In genomic region chr17:75684249-75684648, GRCh38 we compare ENCODE assay signal across 14 cellular contexts. TPM values are rescaled to one million over a fixed set of nuclear protein-coding genes. Genes with fewer than 3 reads are reported as not detected.
A peak's percentile ranks its signal among the peaks of the same experiment; 100 is the strongest.
DNase-seq lines count a peak whose midpoint lies in the region; ATAC-seq and TF ChIP-seq lines count a peak whose summit lies in the region.
"Had no signal": no experiment of that assay in that cellular context is flagged by ENCODE, and none has a peak within 500 bp of the region (broad histone marks: within the 10 kb centered on the region; RNA-seq: fewer than 3 reads in every experiment).

No MANE protein-coding gene starts in this region.

- no peaks in the 10 kb centered on the region for H3K27me3 ChIP-seq in SK-N-SH (ENCODE audit: insufficient read depth)
- no peaks in the 10 kb centered on the region for H3K27me3 ChIP-seq in mucosa of rectum (ENCODE audit: control insufficient read depth in 2 of 2, insufficient read depth in 2 of 2, low read length in 2 of 2)
- H3K27me3 ChIP-seq in upper lobe of right lung: no peaks in the 10 kb centered on the region
- no peaks in the 10 kb centered on the region for H3K27me3 ChIP-seq in effector memory CD4-positive, alpha-beta T cell (replicated peaks; ENCODE audit: control insufficient read depth, insufficient read depth, low read length, poor library complexity, severe bottlenecking)

- H3K4me3 ChIP-seq in SK-N-SH (ENCODE audit: low read depth in 2 of 2, low read length in 1 of 2): no peak overlapping the region
- H3K4me3 ChIP-seq in mucosa of rectum (ENCODE audit: low read length in 2 of 2): no peak overlapping the region
- no peak overlapping the region for H3K4me3 ChIP-seq in upper lobe of right lung
- H3K4me3 ChIP-seq in effector memory CD4-positive, alpha-beta T cell (ENCODE audit: insufficient read depth, low read depth, low read length, poor library complexity, severe bottlenecking): no peak overlapping the region

- TF ChIP-seq CTCF in SK-N-SH (IDR thresholded peaks at IDR 0.05) (no peak), chondrocyte (IDR thresholded peaks at IDR 0.05) (no peak), upper lobe of right lung (IDR thresholded peaks at IDR 0.05) (no peak)

- no peaks in the 10 kb centered on the region for H3K27me3 Mint-ChIP-seq in chondrocyte (ENCODE audit: low read depth)
- H3K27me3 Mint-ChIP-seq: activated CD4-positive, alpha-beta T cell treated with anti-CD3 and anti-CD28 coated beads, Interleukin-2, amount 10 ng/mL, durations not matched to agents 24 days and 14 days had no signal

- peak overlapping the region; percentile 55; the same call in 1 of the 2 replicates for H3K4me2 ChIP-seq in SK-N-SH

- peaks cover 36% of the 10 kb centered on the region for H3F3A ChIP-seq in SK-N-SH (replicated peaks; ENCODE audit: insufficient read depth)

- no peak overlapping the region for H3K4me3 Mint-ChIP-seq in chondrocyte (ENCODE audit: unreplicated experiment)
- H3K4me3 Mint-ChIP-seq: activated CD4-positive, alpha-beta T cell treated with anti-CD3 and anti-CD28 coated beads, Interleukin-2, amount 10 ng/mL, durations not matched to agents 24 days and 14 days; activated naive CD4-positive, alpha-beta T cell treated with anti-CD3 and anti-CD28 coated beads for 36 hours had no signal

- H4K20me1 ChIP-seq in SK-N-SH (ENCODE audit: insufficient read depth): peaks cover 12% of the 10 kb centered on the region; the same call in 1 of the 2 replicates

- H3K36me3 ChIP-seq in SK-N-SH (replicated peaks in 1 of 2; ENCODE audit: control insufficient read depth in 1 of 2, insufficient read depth in 2 of 2, low read length in 1 of 2) (peaks cover 9 to 24% of the 10 kb centered on the region in 2 experiments), mucosa of rectum (ENCODE audit: control insufficient read depth in 2 of 2, insufficient read depth in 2 of 2, low read length in 2 of 2) (peaks cover 0 to 17% of the 10 kb centered on the region in 2 donors), upper lobe of right lung (peaks cover 12% of the 10 kb centered on the region)
- H3K36me3 ChIP-seq in effector memory CD4-positive, alpha-beta T cell (ENCODE audit: control insufficient read depth, insufficient read depth, low read length): peaks cover 22% of the 10 kb centered on the region

- H3K27ac Mint-ChIP-seq in chondrocyte (ENCODE audit: unreplicated experiment): peak overlapping the region; percentile 67
- H3K27ac Mint-ChIP-seq: activated naive CD4-positive, alpha-beta T cell treated with anti-CD3 and anti-CD28 coated beads for 36 hours had no signal

- POLR2A ChIA-PET in SK-N-SH (lab: Yijun Ruan, JAX): interaction anchor here (1.2 kb wide), 1 partner anchor 10 kb away, joined by 5 read pairs; no protein-coding TSS in a partner anchor

- no peaks in the 10 kb centered on the region for H3K9me3 ChIP-seq in SK-N-SH
- no peaks in the 10 kb centered on the region for H3K9me3 ChIP-seq in mucosa of rectum (ENCODE audit: control insufficient read depth in 2 of 2, low read length in 2 of 2)
- H3K9me3 ChIP-seq in upper lobe of right lung: no peaks in the 10 kb centered on the region
- H3K9me3 ChIP-seq in effector memory CD4-positive, alpha-beta T cell (ENCODE audit: control insufficient read depth, low read length): no peaks in the 10 kb centered on the region

- peaks cover 1% of the 10 kb centered on the region for H3K36me3 Mint-ChIP-seq in chondrocyte (ENCODE audit: low read depth)

- WGBS in SK-N-SH (ENCODE audit: low lambda C conversion rate): 94% methylated on average over 5 of the region's 5 CpGs

- TF ChIP-seq EP300 in SK-N-SH (IDR thresholded peaks at IDR 0.05; ENCODE audit: borderline replicate concordance in 1 of 2, low read depth in 1 of 2, low read length in 1 of 2): no peak

- intact Hi-C loops in upper lobe of right lung (cut with DNase I): no loop called here

- no peak overlapping the region for H3K9ac ChIP-seq in SK-N-SH
- H3K9ac ChIP-seq in mucosa of rectum (ENCODE audit: low read depth in 1 of 2, low read length in 2 of 2): no peak overlapping the region

- in situ Hi-C loops in G401 (cut with HindIII; ENCODE audit: low sequenced_read_pairs): no loop called here

- H3K4me1 Mint-ChIP-seq in chondrocyte (ENCODE audit: low read depth): peaks cover 80% of the 10 kb centered on the region

- no peak for TF ChIP-seq RAD21 in SK-N-SH (IDR thresholded peaks at IDR 0.05; ENCODE audit: low read length)

- CTCF ChIA-PET in SK-N-SH (lab: Yijun Ruan, JAX): interaction anchor here (0.8 to 5.2 kb wide), 7 partner anchors 9 to 70 kb away, joined by 3 to 50 read pairs (median 16); partner anchors contain the start of gene SMIM5

- peaks cover 6 to 49% of the 10 kb centered on the region in 2 experiments; a peak in 3 of 4 replicates for H3K4me1 ChIP-seq in SK-N-SH (ENCODE audit: control insufficient read depth in 1 of 2, insufficient read depth in 2 of 2, low read depth in 1 of 2, low read length in 1 of 2)
- peaks cover 15 to 34% of the 10 kb centered on the region in 2 donors for H3K4me1 ChIP-seq in mucosa of rectum (ENCODE audit: control insufficient read depth in 2 of 2, insufficient read depth in 2 of 2, low read length in 2 of 2)
- H3K4me1 ChIP-seq in upper lobe of right lung: peaks cover 56% of the 10 kb centered on the region
- peaks cover 3% of the 10 kb centered on the region for H3K4me1 ChIP-seq in effector memory CD4-positive, alpha-beta T cell (ENCODE audit: control insufficient read depth, insufficient read depth, low read length, poor library complexity, severe bottlenecking)

- H3K9me3 Mint-ChIP-seq in chondrocyte (ENCODE audit: low read depth): no peaks in the 10 kb centered on the region
- H3K9me3 Mint-ChIP-seq: activated CD4-positive, alpha-beta T cell treated with anti-CD3 and anti-CD28 coated beads, Interleukin-2, amount 10 ng/mL, durations not matched to agents 24 days and 14 days; activated naive CD4-positive, alpha-beta T cell treated with anti-CD3 and anti-CD28 coated beads for 36 hours had no signal

- H3K27ac ChIP-seq in SK-N-SH (ENCODE audit: low read depth in 2 of 2, low read length in 1 of 2) (peak overlapping the region; percentile 59 to 69), mucosa of rectum (ENCODE audit: low read depth in 2 of 2, low read length in 2 of 2) (peak overlapping the region; percentile 71 to 84), upper lobe of right lung (peak overlapping the region; percentile 63)
- H3K27ac ChIP-seq in effector memory CD4-positive, alpha-beta T cell (ENCODE audit: insufficient read depth, low read length, poor library complexity, severe bottlenecking): no peak overlapping the region
- H3K27ac ChIP-seq: HL-60 had no signal

- DNase-seq in SK-N-SH (no peak), chondrocyte (ENCODE audit: low spot score) (no peak), upper lobe of right lung (no peak), G401 (ENCODE audit: low spot score) (no peak)
- DNase-seq in effector memory CD4-positive, alpha-beta T cell: no peak
- DNase-seq: 8988T; activated CD4-positive, alpha-beta T cell treated with anti-CD3 and anti-CD28 coated beads, Interleukin-2, amount 10 ng/mL, durations not matched to agents 24 days and 14 days; activated naive CD4-positive, alpha-beta T cell treated with anti-CD3 and anti-CD28 coated beads for 36 hours; NCI-H1048; NCI-H524 treated with DMSO at 0.1 percent for 48 hours had no signal

- no peaks in the 10 kb centered on the region for H3K9me2 ChIP-seq in SK-N-SH

- ATAC-seq in SK-N-SH treated with all-trans-retinoic acid at 6 μM for 48 hours (no peak), upper lobe of right lung (no peak), HG03108 (IDR thresholded peaks at IDR 0.05; ENCODE audit: unreplicated experiment) (no peak)

- H3K79me2 ChIP-seq in SK-N-SH (ENCODE audit: insufficient read depth): peaks cover 91% of the 10 kb centered on the region

- no peak overlapping the region for H2AFZ ChIP-seq in SK-N-SH (ENCODE audit: low read depth)

TF ChIP-seq in SK-N-SH, 30 proteins besides CTCF, POLR2A, EP300 and RAD21 (continues in another document):
- TF ChIP-seq ELF1 (IDR thresholded peaks at IDR 0.05) (no peak), CHD2 (IDR thresholded peaks at IDR 0.05; ENCODE audit: low read length, partially characterized antibody) (no peak), RCOR1 (IDR thresholded peaks at IDR 0.05; ENCODE audit: low read length) (no peak), RFX5 (IDR thresholded peaks at IDR 0.05; ENCODE audit: low read length) (no peak)

TF ChIP-seq in SK-N-SH treated with all-trans-retinoic acid at 6 μM for 48 hours, 23 proteins besides CTCF, POLR2A, EP300 and RAD21 (continues in another document):
- no peak for TF ChIP-seq TCF4 (CRISPR knock-in tag; IDR thresholded peaks at IDR 0.05; ENCODE audit: borderline replicate concordance)
- TF ChIP-seq ZFP3 (CRISPR knock-in tag; IDR thresholded peaks at IDR 0.05): no peak
- TF ChIP-seq SNAI2 (CRISPR knock-in tag; IDR thresholded peaks at IDR 0.05): no peak
- TF ChIP-seq CSDC2 (CRISPR knock-in tag; IDR thresholded peaks at IDR 0.05): no peak
- no peak for TF ChIP-seq ZNF565 (CRISPR knock-in tag; conservative IDR thresholded peaks at IDR 0.05; ENCODE audit: low read depth)

RNA-seq across cellular contexts. Expression of gene SAP30BP, which starts 17.1 kb away (rescaled TPM):
- polyA plus RNA-seq in SK-N-SH (2012; rRNA removed): 145 and 158 TPM in 2 replicates
- polyA plus RNA-seq in SK-N-SH (2012; cell fraction: cytosol; rRNA removed): 103 and 121 TPM in 2 replicates
- polyA plus RNA-seq in SK-N-SH (2012; cell fraction: nucleus; rRNA removed): 387 and 410 TPM in 2 replicates
- total RNA-seq in chondrocyte: 59.9 to 91.8 TPM (median 67.5 TPM) in 3 replicates
- 71.4 TPM for total RNA-seq in upper lobe of right lung
- 94.1 and 162 TPM in 2 replicates for total RNA-seq in G401 (2014; rRNA removed; shearing (Covaris generic))

RNA-seq across cellular contexts. Expression of gene RECQL5, which starts 17.3 kb away (rescaled TPM):
- 22.5 and 25.3 TPM in 2 replicates for polyA plus RNA-seq in SK-N-SH (2012; rRNA removed)
- 8.8 and 11.4 TPM in 2 replicates for polyA plus RNA-seq in SK-N-SH (2012; cell fraction: cytosol; rRNA removed)
- polyA plus RNA-seq in SK-N-SH (2012; cell fraction: nucleus; rRNA removed): 179 and 199 TPM in 2 replicates
- total RNA-seq in chondrocyte (20.4 to 30.4 TPM (median 21.1 TPM) in 3 replicates), upper lobe of right lung (43.1 TPM)
- 16.7 and 40.0 TPM in 2 replicates for total RNA-seq in G401 (2014; rRNA removed; shearing (Covaris generic))

RNA-seq across cellular contexts. Expression of gene ITGB4, which starts 37.0 kb away (rescaled TPM):
- polyA plus RNA-seq in SK-N-SH (2012; rRNA removed): 3.6 and 7.0 TPM in 2 replicates
- polyA plus RNA-seq in SK-N-SH (2012; cell fraction: cytosol; rRNA removed): 1.7 and 3.3 TPM in 2 replicates
- 8.6 and 11.2 TPM in 2 replicates for polyA plus RNA-seq in SK-N-SH (2012; cell fraction: nucleus; rRNA removed)
- 5.2 to 52.3 TPM (median 5.6 TPM) in 3 replicates for total RNA-seq in chondrocyte
- 82.2 TPM for total RNA-seq in upper lobe of right lung
- 0.06 TPM in 1 of 2 replicates, not detected in the other for total RNA-seq in G401 (2014; rRNA removed; shearing (Covaris generic))

RNA-seq across cellular contexts. Expression of gene SMIM5, which starts 51.0 kb away (rescaled TPM):
- polyA plus RNA-seq in SK-N-SH (2012; rRNA removed): 0.02 TPM in 1 of 2 replicates, not detected in the other
- not detected in 2 replicates for polyA plus RNA-seq in SK-N-SH (2012; cell fraction: cytosol; rRNA removed)
- polyA plus RNA-seq in SK-N-SH (2012; cell fraction: nucleus; rRNA removed): 0.14 and 0.39 TPM in 2 replicates
- total RNA-seq in chondrocyte (0.23 to 0.29 TPM in 2 of 3 replicates, not detected in the other), upper lobe of right lung (0.84 TPM)
- not detected in 2 replicates for total RNA-seq in G401 (2014; rRNA removed; shearing (Covaris generic))
- total RNA-seq: activated naive CD4-positive, alpha-beta T cell treated with anti-CD3 and anti-CD28 coated beads for 36 hours had no signal
